18 cellular contexts compared by ENCODE assay signal in the genomic region with DNA sequence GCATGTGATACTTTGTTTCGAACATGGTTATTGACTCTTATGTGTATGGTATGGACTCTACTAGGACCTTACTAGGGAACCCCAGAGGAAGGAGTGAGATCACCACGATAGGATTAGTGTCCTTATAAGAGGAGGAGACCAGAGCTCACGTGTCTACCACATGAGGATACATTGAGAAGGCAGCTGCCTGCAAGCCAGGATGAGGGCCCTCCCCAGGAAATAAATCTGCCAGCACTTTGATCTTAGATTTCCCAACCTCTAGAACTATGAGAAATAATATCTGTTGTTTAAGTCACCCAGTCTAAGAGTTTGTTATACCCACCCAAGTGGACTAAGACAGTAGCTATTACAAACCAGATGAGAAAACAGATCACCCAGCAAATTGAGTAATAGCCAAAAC.
DNase-seq lines count a peak whose midpoint lies in the region; ATAC-seq and TF ChIP-seq lines count a peak whose summit lies in the region.
"Had no signal": no experiment of that assay in that cellular context is flagged by ENCODE, and none has a peak within 500 bp of the region (broad histone marks: within the 10 kb centered on the region; RNA-seq: fewer than 3 reads in every experiment).

No MANE protein-coding gene starts in this region.

- no peak overlapping the region for H4K91ac ChIP-seq in IMR-90 (ENCODE audit: insufficient read depth, low read depth, low read length)

- no peak overlapping the region for H2BK120ac ChIP-seq in IMR-90 (ENCODE audit: low read depth, low read length)

- DNase-seq in activated CD4-positive, alpha-beta T cell treated with anti-CD3 and anti-CD28 coated beads, Interleukin-2, amount 10 ng/mL, durations not matched to agents 24 days and 14 days, result peak; percentile 4
- no peak for DNase-seq in activated CD4-positive, alpha-beta T cell treated with anti-CD3 and anti-CD28 coated beads for 4 hours
- DNase-seq in IMR-90, result no peak
- peak; percentile 74 for DNase-seq in fibroblast of mammary gland (ENCODE audit: low read depth)
- DNase-seq in cardiac septum (ENCODE audit: low spot score), result no peak
- DNase-seq in foreskin melanocyte, result no peak
- DNase-seq: CD4-positive, CD25-positive, alpha-beta regulatory T cell; CD8-positive, alpha-beta memory T cell; COR-L47; DMS153; DMS79; GF-D8; H9; KBM-7 had no signal

- H2AFZ ChIP-seq in IMR-90 (replicated peaks; ENCODE audit: low read length, poor library complexity), result no peak overlapping the region

- no peak overlapping the region for H4K8ac ChIP-seq in IMR-90 (ENCODE audit: low read depth in 2 of 2, low read length in 2 of 2)

- H3K4me1 Mint-ChIP-seq in activated CD4-positive, alpha-beta T cell treated with anti-CD3 and anti-CD28 coated beads, Interleukin-2, amount 10 ng/mL, durations not matched to agents 24 days and 14 days, result no peaks in the 10 kb centered on the region
- H3K4me1 Mint-ChIP-seq: CD4-positive, CD25-positive, alpha-beta regulatory T cell; CD8-positive, alpha-beta memory T cell; H9; IgD-negative memory B cell had no signal

- ATAC-seq in IMR-90 (ENCODE audit: low read depth), result no peak
- ATAC-seq in GM18498 (IDR thresholded peaks at IDR 0.05; ENCODE audit: unreplicated experiment), result no peak

- TF ChIP-seq CTCF in IMR-90 (conservative IDR thresholded peaks at IDR 0.05; ENCODE audit: low read depth, low read length), result no peak
- no peak for TF ChIP-seq CTCF in fibroblast of mammary gland (conservative IDR thresholded peaks at IDR 0.05; ENCODE audit: control insufficient read depth, insufficient read depth, low read depth, low read length)

- no CpG with 5 or more reads among the region's 3 CpGs for WGBS in IMR-90 (ENCODE audit: extremely low coverage in 2 of 2, insufficient read length in 1 of 2), 2 experiments

- H2AK5ac ChIP-seq in IMR-90 (ENCODE audit: low read depth, low read length), result no peak overlapping the region

- in situ Hi-C loops in IMR-90 (cut with MboI; ENCODE audit: low sequenced_read_pairs), result no loop called here

- no peak overlapping the region for H3K14ac ChIP-seq in IMR-90 (replicated peaks; ENCODE audit: low read depth, low read length)

- H3K36me3 ChIP-seq in IMR-90 (ENCODE audit: control insufficient read depth, insufficient read depth, low read length), result no peaks in the 10 kb centered on the region
- H3K36me3 ChIP-seq: BE2C had no signal

- no peaks in the 10 kb centered on the region for H3K36me3 Mint-ChIP-seq in activated CD4-positive, alpha-beta T cell treated with anti-CD3 and anti-CD28 coated beads, Interleukin-2, amount 10 ng/mL, durations not matched to agents 24 days and 14 days (ENCODE audit: low read depth)
- H3K36me3 Mint-ChIP-seq: CD4-positive, CD25-positive, alpha-beta regulatory T cell; CD8-positive, alpha-beta memory T cell; IgD-negative memory B cell had no signal

- H3K9me3 Mint-ChIP-seq in activated CD4-positive, alpha-beta T cell treated with anti-CD3 and anti-CD28 coated beads, Interleukin-2, amount 10 ng/mL, durations not matched to agents 24 days and 14 days, result no peaks in the 10 kb centered on the region
- H3K9me3 Mint-ChIP-seq: CD8-positive, alpha-beta memory T cell had no signal

- no peaks in the 10 kb centered on the region for H3K9me1 ChIP-seq in IMR-90 (ENCODE audit: insufficient read depth, low read length)

- H3K27ac ChIP-seq in IMR-90 (ENCODE audit: insufficient read depth, low read length), result no peak overlapping the region
- H3K27ac ChIP-seq: HL-60 had no signal

- no peak overlapping the region for H2BK20ac ChIP-seq in IMR-90 (ENCODE audit: low read depth, low read length)

- no peaks in the 10 kb centered on the region for H3K27me3 ChIP-seq in IMR-90 (ENCODE audit: control insufficient read depth, insufficient read depth, low read length)
- H3K27me3 ChIP-seq: BE2C had no signal

- CTCF ChIA-PET in IMR-90 (lab: Yijun Ruan, JAX), result no interaction called here

- no peak overlapping the region for H3K4me2 ChIP-seq in IMR-90 (ENCODE audit: low read depth, low read length)

- no TSS peak for BruUV-seq in IMR-90 (replicated peaks; lab: Mats Ljungman, UMichigan)

- H4K5ac ChIP-seq in IMR-90 (ENCODE audit: low read depth, low read length), result no peak overlapping the region; the same call in 1 of the 2 replicates

- H4K20me1 ChIP-seq in IMR-90 (ENCODE audit: insufficient read depth, low read length), result no peaks in the 10 kb centered on the region

- no peak overlapping the region for H3K23ac ChIP-seq in IMR-90 (ENCODE audit: low read depth, low read length)

- H3K79me1 ChIP-seq in IMR-90 (ENCODE audit: low read depth in 1 of 2, low read length in 2 of 2), result no peaks in the 10 kb centered on the region

- H3K56ac ChIP-seq in IMR-90 (ENCODE audit: extremely low read depth, insufficient read depth, low read length), result no peak overlapping the region

- H3K4ac ChIP-seq in IMR-90 (ENCODE audit: low read depth, low read length), result no peak overlapping the region

- no peak overlapping the region for H2BK5ac ChIP-seq in IMR-90 (ENCODE audit: low read depth, low read length, poor library complexity, severe bottlenecking)

- TF ChIP-seq POLR2A in IMR-90 (IDR thresholded peaks at IDR 0.05; ENCODE audit: low read depth, low read length), result no peak

- H2BK15ac ChIP-seq in IMR-90 (ENCODE audit: low read depth, low read length), result no peak overlapping the region

- no peak overlapping the region for H3K4me3 Mint-ChIP-seq in activated CD4-positive, alpha-beta T cell treated with anti-CD3 and anti-CD28 coated beads, Interleukin-2, amount 10 ng/mL, durations not matched to agents 24 days and 14 days
- H3K4me3 Mint-ChIP-seq: CD4-positive, CD25-positive, alpha-beta regulatory T cell; CD8-positive, alpha-beta memory T cell; H9; IgD-negative memory B cell had no signal

- peak overlapping the region; percentile 59; the same call in 1 of the 2 replicates for H3K18ac ChIP-seq in IMR-90 (ENCODE audit: low read depth, low read length)

- H3K9ac ChIP-seq in IMR-90 (ENCODE audit: low read depth, low read length), result no peak overlapping the region

- H2AK9ac ChIP-seq in IMR-90 (replicated peaks; ENCODE audit: low read depth, low read length, poor library complexity), result no peak overlapping the region

- POLR2A ChIA-PET in IMR-90 (lab: Charles Lee; ENCODE audit: unreplicated experiment), result no interaction called here

- H3K4me1 ChIP-seq in IMR-90 (ENCODE audit: control insufficient read depth, insufficient read depth, low read length), result no peaks in the 10 kb centered on the region; the same call in 1 of the 2 replicates
- H3K4me1 ChIP-seq: BE2C had no signal

- intact Hi-C loops in activated CD4-positive, alpha-beta T cell treated with anti-CD3 and anti-CD28 coated beads, Interleukin-2, amount 10 ng/mL, durations not matched to agents 24 days and 14 days (cut with micrococcal nuclease), result no loop called here
- intact Hi-C loops in IMR-90 (cut with micrococcal nuclease), result no loop called here
- intact Hi-C loops in cardiac septum (cut with DNase I), result no loop called here

- no peak for TF ChIP-seq RAD21 in IMR-90 (IDR thresholded peaks at IDR 0.05; ENCODE audit: low read length)

- no peaks in the 10 kb centered on the region for H3K27me3 Mint-ChIP-seq in activated CD4-positive, alpha-beta T cell treated with anti-CD3 and anti-CD28 coated beads, Interleukin-2, amount 10 ng/mL, durations not matched to agents 24 days and 14 days
- H3K27me3 Mint-ChIP-seq: CD4-positive, CD25-positive, alpha-beta regulatory T cell had no signal

- H3K4me3 ChIP-seq in IMR-90 (ENCODE audit: insufficient read depth, low read depth, low read length) (no peak overlapping the region), fibroblast of mammary gland (ENCODE audit: control insufficient read depth, low read depth, low read length) (no peak overlapping the region)

- H3K9me3 ChIP-seq in IMR-90 (ENCODE audit: control insufficient read depth, insufficient read depth, low read length), result peaks cover 2% of the 10 kb centered on the region; the same call in 1 of the 2 replicates
- H3K9me3 ChIP-seq: BE2C had no signal

- dilution Hi-C loops in IMR-90 (cut with HindIII; ENCODE audit: low sequenced_read_pairs, unreplicated experiment), result no loop called here

- no peak overlapping the region for H3K27ac Mint-ChIP-seq in activated CD4-positive, alpha-beta T cell treated with anti-CD3 and anti-CD28 coated beads, Interleukin-2, amount 10 ng/mL, durations not matched to agents 24 days and 14 days
- H3K27ac Mint-ChIP-seq: CD4-positive, CD25-positive, alpha-beta regulatory T cell; CD8-positive, alpha-beta memory T cell; H9; IgD-negative memory B cell had no signal

TF ChIP-seq in IMR-90, 13 proteins besides CTCF, POLR2A, EP300 and RAD21:
- TF ChIP-seq MAFK (IDR thresholded peaks at IDR 0.05; ENCODE audit: low read depth, low read length) (no peak), MXI1 (IDR thresholded peaks at IDR 0.05; ENCODE audit: borderline replicate concordance, low read depth, low read length) (no peak), SMC3 (IDR thresholded peaks at IDR 0.05; ENCODE audit: low read depth, low read length) (no peak), RCOR1 (IDR thresholded peaks at IDR 0.05; ENCODE audit: insufficient replicate concordance, low read length) (no peak)

Comparison
In these comparisons a context has a peak if more than half of its experiments do, and no peak if none do; other contexts are left out.
1. DNase-seq: peak in activated CD4-positive, alpha-beta T cell treated with anti-CD3 and anti-CD28 coated beads, Interleukin-2, amount 10 ng/mL, durations not matched to agents 24 days and 14 days (single experiment) and fibroblast of mammary gland (single experiment); none in activated CD4-positive, alpha-beta T cell treated with anti-CD3 and anti-CD28 coated beads for 4 hours (0 of 2), IMR-90 (single experiment), cardiac septum (single experiment) and foreskin melanocyte (single experiment).